In the genomic region with DNA sequence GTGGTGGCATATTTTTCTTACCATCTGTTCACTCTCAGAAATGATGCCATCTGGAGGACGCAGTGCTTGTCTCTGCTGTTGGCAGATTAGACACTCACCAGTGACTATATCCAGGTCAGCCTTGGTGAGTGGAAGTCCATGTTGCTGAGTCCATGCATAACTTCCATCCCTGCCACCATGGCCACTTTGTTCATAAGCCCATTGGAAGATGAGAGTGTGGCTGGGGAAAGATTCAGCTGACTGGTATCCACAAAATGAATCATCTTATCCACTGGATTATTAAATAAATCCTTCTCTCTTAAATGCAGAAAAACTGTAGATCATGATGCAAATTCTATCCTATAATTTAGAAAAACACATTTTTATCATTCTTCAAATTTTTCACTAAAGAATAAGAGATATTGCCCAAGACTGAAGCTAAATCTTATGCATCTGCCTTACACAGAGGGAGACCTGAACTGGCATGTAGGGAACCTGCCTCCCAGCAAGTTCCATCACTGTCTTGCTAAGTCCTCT, we compare ENCODE assay signal across 15 cellular contexts.
DNase-seq lines count a peak whose midpoint lies in the region; ATAC-seq and TF ChIP-seq lines count a peak whose summit lies in the region.
"Had no signal": no experiment of that assay in that cellular context is flagged by ENCODE, and none has a peak within 500 bp of the region (broad histone marks: within the 10 kb centered on the region; RNA-seq: fewer than 3 reads in every experiment).

No MANE protein-coding gene starts in this region.

- peak; percentile 59 for DNase-seq in AG08395 (ENCODE audit: low spot score)
- peak; percentile 85 for DNase-seq in HS-5 (ENCODE audit: low read depth)
- DNase-seq in amniotic epithelial cell (ENCODE audit: low read depth): peak; percentile 81
- DNase-seq in glomerular visceral epithelial cell (ENCODE audit: extremely low spot score): peak; percentile 30
- DNase-seq in activated T-cell treated with anti-CD3 and anti-CD28 coated beads for 4 hours: no peak
- no peak for DNase-seq in Calu3
- DNase-seq: activated CD4-positive, alpha-beta memory T cell treated with anti-CD3 and anti-CD28 coated beads, Interleukin-2, amount 10 ng/mL, durations not matched to agents 7 days and 5 days; activated naive CD4-positive, alpha-beta T cell treated with Interleukin-2 at 50 U/mL for 16 hours; PC-9; psoas muscle; stimulated activated CD4-positive, alpha-beta T cell treated with anti-CD3 and anti-CD28 coated beads, Interleukin-2, amount 100 ng/mL, for 48 hours had no signal

- no peaks in the 10 kb centered on the region for H3K36me3 Mint-ChIP-seq in Calu3 (ENCODE audit: insufficient read depth, unreplicated experiment)
- H3K36me3 Mint-ChIP-seq: CD14-positive monocyte; stimulated activated memory B cell treated with anti-CD40 and anti-IgM and Interleukin-4, amounts not matched to agents 10 μg/mL and 1 μg/mL and 100 μg/mL, for 72 hours had no signal

- no peaks in the 10 kb centered on the region for H3K4me1 Mint-ChIP-seq in Calu3 (ENCODE audit: low read depth, unreplicated experiment)
- H3K4me1 Mint-ChIP-seq: activated CD4-positive, alpha-beta memory T cell treated with anti-CD3 and anti-CD28 coated beads, Interleukin-2, amount 10 ng/mL, durations not matched to agents 7 days and 5 days; CD14-positive monocyte; stimulated activated memory B cell treated with anti-CD40 and anti-IgM and Interleukin-4, amounts not matched to agents 10 μg/mL and 1 μg/mL and 100 μg/mL, for 72 hours had no signal

- no TSS peak for BruUV-seq in Calu3 (replicated peaks; lab: Mats Ljungman, UMichigan)

- CTCF ChIA-PET in Calu3 (lab: Charles Lee): no interaction called here

- H3K9me3 Mint-ChIP-seq in Calu3 (ENCODE audit: low read depth, unreplicated experiment): no peaks in the 10 kb centered on the region
- H3K9me3 Mint-ChIP-seq: stimulated activated memory B cell treated with anti-CD40 and anti-IgM and Interleukin-4, amounts not matched to agents 10 μg/mL and 1 μg/mL and 100 μg/mL, for 72 hours had no signal

- ATAC-seq in GM18907 (IDR thresholded peaks at IDR 0.05; ENCODE audit: unreplicated experiment) (no peak), GM21367 (IDR thresholded peaks at IDR 0.05; ENCODE audit: unreplicated experiment) (no peak)
- ATAC-seq: psoas muscle; stimulated activated memory B cell treated with anti-CD40 and anti-IgM and Interleukin-4, amounts not matched to agents 10 μg/mL and 1 μg/mL and 100 μg/mL, for 72 hours had no signal

- H3K27ac Mint-ChIP-seq in Calu3 (ENCODE audit: unreplicated experiment): no peak overlapping the region
- H3K27ac Mint-ChIP-seq: activated CD4-positive, alpha-beta memory T cell treated with anti-CD3 and anti-CD28 coated beads, Interleukin-2, amount 10 ng/mL, durations not matched to agents 7 days and 5 days; stimulated activated memory B cell treated with anti-CD40 and anti-IgM and Interleukin-4, amounts not matched to agents 10 μg/mL and 1 μg/mL and 100 μg/mL, for 72 hours had no signal

- no peak overlapping the region for H3K4me3 Mint-ChIP-seq in Calu3 (ENCODE audit: low read depth, unreplicated experiment)
- H3K4me3 Mint-ChIP-seq: activated CD4-positive, alpha-beta memory T cell treated with anti-CD3 and anti-CD28 coated beads, Interleukin-2, amount 10 ng/mL, durations not matched to agents 7 days and 5 days; CD14-positive monocyte; stimulated activated memory B cell treated with anti-CD40 and anti-IgM and Interleukin-4, amounts not matched to agents 10 μg/mL and 1 μg/mL and 100 μg/mL, for 72 hours had no signal

- intact Hi-C loops in Calu3 (cut with micrococcal nuclease; ENCODE audit: unreplicated experiment): loop anchor here (5.0 kb wide), 1 partner anchor 232 kb away; no protein-coding TSS in a partner anchor

- TF ChIP-seq CTCF in Calu3 (IDR thresholded peaks at IDR 0.05; ENCODE audit: unreplicated experiment): no peak

- H3K27me3 Mint-ChIP-seq in Calu3 (ENCODE audit: unreplicated experiment): no peaks in the 10 kb centered on the region
- H3K27me3 Mint-ChIP-seq: activated CD4-positive, alpha-beta memory T cell treated with anti-CD3 and anti-CD28 coated beads, Interleukin-2, amount 10 ng/mL, durations not matched to agents 7 days and 5 days; stimulated activated memory B cell treated with anti-CD40 and anti-IgM and Interleukin-4, amounts not matched to agents 10 μg/mL and 1 μg/mL and 100 μg/mL, for 72 hours had no signal

Comparison
In these comparisons a context has a peak if more than half of its experiments do, and no peak if none do; other contexts are left out.
1. DNase-seq: peak in AG08395 (single experiment), HS-5 (single experiment), amniotic epithelial cell (single experiment) and glomerular visceral epithelial cell (single experiment); none in activated T-cell treated with anti-CD3 and anti-CD28 coated beads for 4 hours (single experiment) and Calu3 (single experiment).